Comparison of ENCODE assay signal across 17 cellular contexts in the genomic region with DNA sequence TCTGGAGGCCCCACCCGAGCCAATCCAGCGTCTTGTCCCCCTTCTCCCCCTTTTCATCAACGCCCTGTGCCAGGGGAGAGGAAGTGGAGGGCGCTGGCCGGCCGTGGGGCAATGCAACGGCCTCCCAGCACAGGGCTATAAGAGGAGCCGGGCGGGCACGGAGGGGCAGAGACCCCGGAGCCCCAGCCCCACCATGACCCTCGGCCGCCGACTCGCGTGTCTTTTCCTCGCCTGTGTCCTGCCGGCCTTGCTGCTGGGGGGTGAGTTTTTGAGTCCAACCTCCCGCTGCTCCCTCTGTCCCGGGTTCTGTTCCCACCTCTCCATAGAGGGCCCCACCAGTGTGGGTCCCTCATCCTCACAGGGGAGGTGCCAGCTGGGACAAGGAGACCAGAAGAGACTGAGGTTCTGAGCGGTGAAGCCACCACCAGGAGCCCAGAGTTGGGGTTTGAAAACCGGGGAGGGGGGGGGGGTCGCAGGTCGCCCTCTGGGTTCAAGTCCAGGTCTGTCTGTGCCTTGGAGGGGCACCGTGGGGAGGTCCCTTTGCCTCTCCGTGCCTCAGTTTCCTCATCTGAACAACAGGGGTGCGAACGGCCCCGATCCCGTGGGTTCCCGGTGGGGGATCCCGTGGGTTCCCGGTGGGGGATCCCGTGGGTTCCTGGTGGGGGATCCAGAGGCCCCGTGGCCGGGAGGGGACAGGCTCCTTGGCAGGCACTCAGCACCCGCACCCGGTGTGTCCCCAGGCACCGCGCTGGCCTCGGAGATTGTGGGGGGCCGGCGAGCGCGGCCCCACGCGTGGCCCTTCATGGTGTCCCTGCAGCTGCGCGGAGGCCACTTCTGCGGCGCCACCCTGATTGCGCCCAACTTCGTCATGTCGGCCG. TPM values are rescaled to one million over a fixed set of nuclear protein-coding genes. Genes with fewer than 3 reads are reported as not detected.
DNase-seq lines count a peak whose midpoint lies in the region; ATAC-seq, FAIRE-seq and TF ChIP-seq lines count a peak whose summit lies in the region.
"Had no signal": no experiment of that assay in that cellular context is flagged by ENCODE, and none has a peak within 500 bp of the region (broad histone marks: within the 10 kb centered on the region; RNA-seq: fewer than 3 reads in every experiment).

Gene ELANE (plus strand): TSS at position 168 of the 878 bp plus-strand sequence. CDS start 26 bp downstream, at position 194.

- POLR2A ChIA-PET in HepG2 (lab: Yijun Ruan, JAX) = no interaction called here
- POLR2A ChIA-PET in activated CD4-positive, alpha-beta memory T cell treated with anti-CD3 and anti-CD28 coated beads for 36 hours (lab: Charles Lee) = no interaction called here

- H3K9ac ChIP-seq in liver (ENCODE audit: low read depth in 1 of 2, low read length in 2 of 2) (no peak within 1 kb of the TSS), HepG2 (ENCODE audit: insufficient read depth, low read depth, low read length) (no peak within 1 kb of the TSS)

- no peak for FAIRE-seq in HepG2 (lab: Jason Lieb, UNC)

- H3K9me3 ChIP-seq in liver (ENCODE audit: control insufficient read depth in 4 of 4, low read length in 3 of 4) (no peaks in the 10 kb centered on the region), HepG2 (ENCODE audit: low read length) (no peaks in the 10 kb centered on the region), esophagus (ENCODE audit: control insufficient read depth in 2 of 2, insufficient read depth in 1 of 2, low read depth in 1 of 2, low read length in 1 of 2) (no peaks in the 10 kb centered on the region), sigmoid colon (no peaks in the 10 kb centered on the region)

- in situ Hi-C loops in HepG2 (cut with HindIII; ENCODE audit: extremely low pct_ligation_motif_present, low pct_unique_long_range_greater_than_20kb) = loop anchor here (10.0 kb wide), 1 partner anchor 88 kb away; no protein-coding TSS in a partner anchor

- H3K27me3 Mint-ChIP-seq in activated CD4-positive, alpha-beta memory T cell treated with anti-CD3 and anti-CD28 coated beads for 36 hours = peaks cover 18% of the 10 kb centered on the region

- H3K27me3 ChIP-seq in liver (ENCODE audit: control insufficient read depth in 4 of 4, insufficient read depth in 4 of 4, low read length in 3 of 4) (no peaks in the 10 kb centered on the region), HepG2 (ENCODE audit: control insufficient read depth in 1 of 2, insufficient read depth in 2 of 2, low read length in 2 of 2) (peaks cover 6 to 30% of the 10 kb centered on the region in 2 experiments; a peak in 4 of 5 replicates), esophagus (ENCODE audit: control insufficient read depth in 1 of 2, insufficient read depth in 2 of 2, low read length in 2 of 2) (peaks cover 0 to 10% of the 10 kb centered on the region in 2 donors), sigmoid colon (peaks cover 15 to 64% (median 32%) of the 10 kb centered on the region in 3 donors)

- DNase-seq in HepG2 (ENCODE audit: low spot score) (no peak), sigmoid colon (no peak), dedifferentiated amniotic fluid mesenchymal stem cell (ENCODE audit: extremely low spot score) (no peak)
- DNase-seq in activated T-cell treated with anti-CD3 and anti-CD28 coated beads, Interleukin-2, amount 50 U/mL, for 1 hour = no peak
- DNase-seq in activated CD4-positive, alpha-beta memory T cell treated with anti-CD3 and anti-CD28 coated beads for 36 hours = no peak
- DNase-seq: activated CD8-positive, alpha-beta T cell treated with anti-CD3 and anti-CD28 coated beads, Interleukin-2, amount 10 ng/mL, durations not matched to agents 7 days and 5 days; activated gamma-delta T cell; GF-D8; HFFc6; midbrain; NCI-H1048; NCI-H2171 treated with DMSO at 0.1 percent for 48 hours had no signal

- H3K4me1 Mint-ChIP-seq in activated CD4-positive, alpha-beta memory T cell treated with anti-CD3 and anti-CD28 coated beads for 36 hours (ENCODE audit: low read depth) = no peaks in the 10 kb centered on the region

- TF ChIP-seq EP300 in HepG2 (IDR thresholded peaks at IDR 0.05; ENCODE audit: low read depth in 2 of 2, low read length in 2 of 2) (no peak), HepG2 (CRISPR knock-in tag; IDR thresholded peaks at IDR 0.05; ENCODE audit: borderline replicate concordance) (no peak), sigmoid colon (IDR thresholded peaks at IDR 0.05) (no peak)

- TF ChIP-seq RAD21 in liver (IDR thresholded peaks at IDR 0.05) (no peak), HepG2 (CRISPR knock-in tag; IDR thresholded peaks at IDR 0.05) (no peak)

- no peak within 1 kb of the TSS for H3K4me3 Mint-ChIP-seq in activated CD4-positive, alpha-beta memory T cell treated with anti-CD3 and anti-CD28 coated beads for 36 hours
- H3K4me3 Mint-ChIP-seq: activated CD8-positive, alpha-beta T cell treated with anti-CD3 and anti-CD28 coated beads, Interleukin-2, amount 10 ng/mL, durations not matched to agents 7 days and 5 days; HFFc6 had no signal

- H3K36me3 Mint-ChIP-seq in activated CD4-positive, alpha-beta memory T cell treated with anti-CD3 and anti-CD28 coated beads for 36 hours = no peaks in the 10 kb centered on the region

- 68% methylated on average over 55 of the region's 55 CpGs for WGBS in liver
- 55% methylated on average over 22 of the region's 55 CpGs for WGBS in HepG2 (ENCODE audit: low lambda C conversion rate)
- WGBS in esophagus, 2 donors = 58 to 62% methylated on average over 50 to 55 of the region's 55 CpGs
- WGBS in sigmoid colon, 2 donors = 55 to 65% methylated on average over 55 of the region's 55 CpGs

- intact Hi-C loops in HepG2 (cut with micrococcal nuclease; ENCODE audit: unreplicated experiment) = no loop called here
- intact Hi-C loops in sigmoid colon (cut with DNase I) = loop anchor here (5.0 kb wide), 1 partner anchor 55 kb away; the partner anchor contains the start of gene PTBP1
- intact Hi-C loops in activated CD4-positive, alpha-beta memory T cell treated with anti-CD3 and anti-CD28 coated beads for 36 hours (cut with micrococcal nuclease) = no loop called here

- no peaks in the 10 kb centered on the region for H3K9me3 Mint-ChIP-seq in activated CD4-positive, alpha-beta memory T cell treated with anti-CD3 and anti-CD28 coated beads for 36 hours
- H3K9me3 Mint-ChIP-seq: HFFc6 had no signal

- H3K4me1 ChIP-seq in liver (ENCODE audit: control insufficient read depth in 4 of 4, insufficient read depth in 4 of 4, low read length in 3 of 4) (peaks cover 5 to 12% (median 8%) of the 10 kb centered on the region in 4 donors), HepG2 (ENCODE audit: insufficient read depth, low read length) (peaks cover 11% of the 10 kb centered on the region; the same call in 1 of the 2 replicates), esophagus (ENCODE audit: control insufficient read depth in 2 of 2, insufficient read depth in 2 of 2, low read length in 1 of 2) (peaks cover 0 to 6% of the 10 kb centered on the region in 2 donors), sigmoid colon (peaks cover 0 to 42% (median 32%) of the 10 kb centered on the region in 4 donors)

- H3K36me3 ChIP-seq in liver (ENCODE audit: control insufficient read depth in 4 of 4, insufficient read depth in 3 of 4, low read depth in 1 of 4, low read length in 3 of 4) = no peaks in the 10 kb centered on the region
- no peaks in the 10 kb centered on the region for H3K36me3 ChIP-seq in HepG2 (replicated peaks in 1 of 2; ENCODE audit: control insufficient read depth in 1 of 2, insufficient read depth in 2 of 2, low read length in 2 of 2)
- no peaks in the 10 kb centered on the region for H3K36me3 ChIP-seq in esophagus (ENCODE audit: control insufficient read depth in 2 of 2, insufficient read depth in 2 of 2, low read length in 1 of 2)
- H3K36me3 ChIP-seq in sigmoid colon = no peaks in the 10 kb centered on the region

- TF ChIP-seq CTCF in liver (IDR thresholded peaks at IDR 0.05; ENCODE audit: low read depth, low read length, missing input control) = no peak
- no peak for TF ChIP-seq CTCF in HepG2 (CRISPR knock-in tag; IDR thresholded peaks at IDR 0.05)
- TF ChIP-seq CTCF in sigmoid colon (IDR thresholded peaks at IDR 0.05) = no peak

- H3K79me2 ChIP-seq in HepG2 (ENCODE audit: insufficient read depth, low read length) = no peaks in the 10 kb centered on the region

- H3K27ac ChIP-seq in liver (ENCODE audit: low read depth in 1 of 2, low read length in 2 of 2) (peak within 1 kb of the TSS; percentile 34 to 44), HepG2 (ENCODE audit: extremely low read length, insufficient read depth, low read length) (no peak within 1 kb of the TSS), esophagus (ENCODE audit: low read depth in 2 of 2, low read length in 1 of 2) (peak within 1 kb of the TSS; percentile 53 to 73), sigmoid colon (peak within 1 kb of the TSS; percentile 77 to 83 (median 79))

- TF ChIP-seq POLR2A in HepG2 (IDR thresholded peaks at IDR 0.05; ENCODE audit: insufficient read depth in 1 of 2, low read depth in 2 of 2, low read length in 2 of 2) (no peak), sigmoid colon (IDR thresholded peaks at IDR 0.05) (no peak)

- H3K4me3 ChIP-seq in liver (ENCODE audit: low read depth in 1 of 3, low read length in 3 of 3) (no peak within 1 kb of the TSS), HepG2 (replicated peaks in 1 of 3; ENCODE audit: insufficient read depth in 1 of 3, low read depth in 2 of 3, low read length in 3 of 3) (no peak within 1 kb of the TSS), esophagus (ENCODE audit: low read depth in 1 of 2, low read length in 2 of 2) (no peak within 1 kb of the TSS), sigmoid colon (peak within 1 kb of the TSS in 3 of 4 donors; percentile 3 to 16 (median 7))

- H3K27ac Mint-ChIP-seq in activated CD4-positive, alpha-beta memory T cell treated with anti-CD3 and anti-CD28 coated beads for 36 hours = no peak within 1 kb of the TSS
- H3K27ac Mint-ChIP-seq: activated CD8-positive, alpha-beta T cell treated with anti-CD3 and anti-CD28 coated beads, Interleukin-2, amount 10 ng/mL, durations not matched to agents 7 days and 5 days had no signal

- H2AFZ ChIP-seq in HepG2 (ENCODE audit: low read length) = no peak within 1 kb of the TSS

- no peak within 1 kb of the TSS for H3K4me2 ChIP-seq in HepG2 (ENCODE audit: low read depth, low read length)

- no peaks in the 10 kb centered on the region for H4K20me1 ChIP-seq in HepG2 (ENCODE audit: insufficient read depth, low read length)

- CTCF ChIA-PET in HepG2 (lab: Yijun Ruan, JAX; ENCODE audit: low intra/inter-chr PET ratio, low total read pairs) = no interaction called here
- CTCF ChIA-PET in activated CD4-positive, alpha-beta memory T cell treated with anti-CD3 and anti-CD28 coated beads for 36 hours (lab: Charles Lee) = no interaction called here

- no peak for ATAC-seq in HepG2
- no peak for ATAC-seq in GM19023 (IDR thresholded peaks at IDR 0.05; ENCODE audit: unreplicated experiment)
- ATAC-seq: activated CD8-positive, alpha-beta T cell treated with anti-CD3 and anti-CD28 coated beads, Interleukin-2, amount 10 ng/mL, durations not matched to agents 7 days and 5 days; SK-N-SH treated with all-trans-retinoic acid at 6 μM for 48 hours had no signal

- BruUV-seq in HepG2 (replicated peaks; lab: Mats Ljungman, UMichigan) = no TSS peak

RNA-seq across cellular contexts. Expression of gene ELANE, which starts in this region (rescaled TPM):
- 10 to 100 TPM in 1 of 2 donors, under 1 TPM in 1; 0.17 to 37.4 TPM for total RNA-seq in liver
- polyA plus RNA-seq in liver = 1 to 10 TPM in 1 of 2 donors, under 1 TPM in 1; 0.88 to 2.7 TPM
- not detected in 2 replicates for total RNA-seq in HepG2 (2016; rRNA removed; fragmentation: Illumina TruSeq; extraction: Trizol)
- total RNA-seq in HepG2 (2016; cell fraction: cytosol; rRNA removed; fragmentation: Illumina TruSeq; extraction: Trizol; ENCODE audit: low read depth) = not detected in 2 replicates
- total RNA-seq in HepG2 (2016; cell fraction: insoluble cytoplasmic fraction; rRNA removed; fragmentation: Illumina TruSeq; extraction: Trizol) = not detected in 2 replicates
- total RNA-seq in HepG2 (2016; cell fraction: membrane; rRNA removed; fragmentation: Illumina TruSeq; extraction: Trizol) = not detected in 2 replicates
- not detected in 2 replicates for total RNA-seq in HepG2 (2016; cell fraction: nucleus; rRNA removed; fragmentation: Illumina TruSeq; extraction: Trizol)
- polyA plus RNA-seq in HepG2 (2011; rRNA removed) = not detected in 2 replicates
- not detected in 2 replicates for polyA plus RNA-seq in HepG2 (2011; cell fraction: cytosol; rRNA removed)
- not detected in 2 replicates for polyA plus RNA-seq in HepG2 (2011; cell fraction: nucleus; rRNA removed)
- not detected in 2 replicates for polyA plus RNA-seq in HepG2 (2012)
- not detected in 2 replicates for polyA plus RNA-seq in HepG2 (2016; cell fraction: cytosol; fragmentation: Illumina TruSeq; extraction: Trizol; ENCODE audit: low read depth)
- polyA plus RNA-seq in HepG2 (2016; cell fraction: insoluble cytoplasmic fraction; fragmentation: Illumina TruSeq; extraction: Trizol; ENCODE audit: low read depth) = not detected in 2 replicates
- not detected in 2 replicates for polyA plus RNA-seq in HepG2 (2016; cell fraction: membrane; fragmentation: Illumina TruSeq; extraction: Trizol; ENCODE audit: low read depth)
- polyA plus RNA-seq in HepG2 (2016; cell fraction: nucleus; fragmentation: Illumina TruSeq; extraction: Trizol; ENCODE audit: insufficient read depth, low read depth) = not detected in 2 replicates
- not detected in 2 replicates for polyA minus RNA-seq in HepG2 (2011; rRNA and poly(A)+ RNA removed; ENCODE audit: low replicate concordance)
- polyA minus RNA-seq in HepG2 (2011; cell fraction: cytosol; rRNA and poly(A)+ RNA removed) = not detected in 2 replicates
- not detected in 2 replicates for polyA minus RNA-seq in HepG2 (2011; cell fraction: nucleus; rRNA and poly(A)+ RNA removed)
- polyA plus RNA-seq in esophagus = under 1 TPM; 0.24 to 0.68 TPM
- total RNA-seq in sigmoid colon = 1 to 10 TPM in 3 of 4 donors, not detected in 1; 1.4 to 3.6 (median 2.3) TPM
- under 1 TPM in 1 of 3 donors, not detected in 2; 0.64 TPM for polyA plus RNA-seq in sigmoid colon
- total RNA-seq in activated CD4-positive, alpha-beta memory T cell treated with anti-CD3 and anti-CD28 coated beads for 36 hours = not detected
- total RNA-seq: activated CD8-positive, alpha-beta T cell treated with anti-CD3 and anti-CD28 coated beads, Interleukin-2, amount 10 ng/mL, durations not matched to agents 7 days and 5 days; HT-29 had no signal

Comparison
In these comparisons a context has a peak if more than half of its experiments do, and no peak if none do; other contexts are left out.
1. H3K4me3 ChIP-seq: peak in sigmoid colon (3 of 4); none in liver (0 of 3), HepG2 (0 of 3) and esophagus (0 of 2).